Comparison of ENCODE assay signal across 2 cellular contexts in genomic region chr10:97684866-97685394, GRCh38.
TF ChIP-seq lines count a peak whose summit lies in the region.

No MANE protein-coding gene starts in this region.

TF ChIP-seq in GM23338, 12 proteins besides CTCF, POLR2A, EP300 and RAD21:
- TF ChIP-seq NANOG (IDR thresholded peaks at IDR 0.05; ENCODE audit: borderline replicate concordance) (no peak), ZNF331 (CRISPR knock-in tag; IDR thresholded peaks at IDR 0.05; ENCODE audit: low read depth) (no peak), EZH2phosphoT487 (IDR thresholded peaks at IDR 0.05; ENCODE audit: unreplicated experiment) (no peak), ZNF462 (CRISPR knock-in tag; IDR thresholded peaks at IDR 0.05) (no peak), POLR2AphosphoS5 (IDR thresholded peaks at IDR 0.05; ENCODE audit: low read depth) (no peak), EZH2 (IDR thresholded peaks at IDR 0.05; ENCODE audit: low read depth, unreplicated experiment) (no peak), ZNF114 (CRISPR knock-in tag; IDR thresholded peaks at IDR 0.05) (no peak), CREB1 (CRISPR knock-in tag; IDR thresholded peaks at IDR 0.05; ENCODE audit: low read depth) (no peak), ETS1 (IDR thresholded peaks at IDR 0.05) (no peak), STAT1 (IDR thresholded peaks at IDR 0.05; ENCODE audit: unreplicated experiment) (no peak), JUNB (IDR thresholded peaks at IDR 0.05; ENCODE audit: unreplicated experiment) (no peak), REST (IDR thresholded peaks at IDR 0.05; ENCODE audit: unreplicated experiment) (no peak)
TF ChIP-seq in GM23338: peak in this region for 0.

TF ChIP-seq in GM12878, 131 proteins besides CTCF, POLR2A, EP300 and RAD21:
- no peak for TF ChIP-seq ZBTB11 (CRISPR knock-in tag; IDR thresholded peaks at IDR 0.05)
- no peak for TF ChIP-seq HDGF (IDR thresholded peaks at IDR 0.05)
- TF ChIP-seq TAF1 (IDR thresholded peaks at IDR 0.05; ENCODE audit: borderline replicate concordance, low read depth, low read length): no peak
- TF ChIP-seq SMAD1 (IDR thresholded peaks at IDR 0.05; ENCODE audit: low read depth, partially characterized antibody): no peak
- TF ChIP-seq RFX5 (IDR thresholded peaks at IDR 0.05; ENCODE audit: low read depth, low read length): no peak
- no peak for TF ChIP-seq TCF7 (IDR thresholded peaks at IDR 0.05; ENCODE audit: borderline replicate concordance)
- TF ChIP-seq MYC (IDR thresholded peaks at IDR 0.05; ENCODE audit: insufficient read depth, insufficient read length, insufficient replicate concordance, low read length, severe bottlenecking): no peak
